In genomic region chr11:46356911-46357482, GRCh38 we compare ENCODE assay signal across 10 cellular contexts.
DNase-seq lines count a peak whose midpoint lies in the region; ATAC-seq, FAIRE-seq and TF ChIP-seq lines count a peak whose summit lies in the region.
"Had no signal": no experiment of that assay in that cellular context is flagged by ENCODE, and none has a peak within 500 bp of the region (broad histone marks: within the 10 kb centered on the region; RNA-seq: fewer than 3 reads in every experiment).

No MANE protein-coding gene starts in this region.

- no peaks in the 10 kb centered on the region for H3K9me2 ChIP-seq in Loucy (replicated peaks; ENCODE audit: low read depth, low read length)

- FAIRE-seq in HTR-8/SVneo (lab: Jason Lieb, UNC): no peak

- DNase-seq in AG20443 (ENCODE audit: low spot score): peak; percentile 47
- peak; percentile 96 for DNase-seq in amniotic epithelial cell (ENCODE audit: low read depth)
- DNase-seq in iris pigment epithelial cell (ENCODE audit: low read depth): peak; percentile 91
- DNase-seq in HTR-8/SVneo (ENCODE audit: insufficient read length, low spot score): no peak
- no peak for DNase-seq in NCI-H2171 treated with DMSO at 0.1 percent for 48 hours (lab: John Stamatoyannopoulos, UW)
- DNase-seq in inferior parietal cortex (ENCODE audit: extremely low spot score): no peak
- DNase-seq: Caco-2 had no signal

- no peak overlapping the region for H2AFZ ChIP-seq in Loucy (ENCODE audit: low read length)

- peaks cover 56% of the 10 kb centered on the region for H3K4me1 ChIP-seq in Loucy (ENCODE audit: insufficient read depth, low read length, poor library complexity, severe bottlenecking)
- H3K4me1 ChIP-seq: Caco-2 had no signal

- TF ChIP-seq CTCF in Loucy (conservative IDR thresholded peaks at IDR 0.05; ENCODE audit: low read length): no peak

- H3K36me3 ChIP-seq in Loucy (ENCODE audit: insufficient read depth, low read length): peaks cover 14% of the 10 kb centered on the region; the same call in 1 of the 2 replicates

- H4K20me1 ChIP-seq in Loucy (ENCODE audit: insufficient read depth, low read length, poor library complexity, severe bottlenecking): peaks cover 49% of the 10 kb centered on the region

- peak overlapping the region; percentile 23 for H3K4me2 ChIP-seq in Loucy (ENCODE audit: low read depth, low read length, poor library complexity, severe bottlenecking)

- peaks cover 97% of the 10 kb centered on the region for H3K79me2 ChIP-seq in Loucy (ENCODE audit: insufficient read depth, low read length)

- ATAC-seq in HG03439 (IDR thresholded peaks at IDR 0.05; ENCODE audit: unreplicated experiment): no peak

- no peaks in the 10 kb centered on the region; the same call in 1 of the 2 replicates for H3F3A ChIP-seq in Loucy (ENCODE audit: low read depth)

- H3K27me3 ChIP-seq in Loucy (ENCODE audit: insufficient read depth, low read length, poor library complexity, severe bottlenecking): no peaks in the 10 kb centered on the region
- H3K27me3 ChIP-seq: tibial nerve had no signal

- peak overlapping the region; percentile 9 for H3K9ac ChIP-seq in Loucy (ENCODE audit: low read depth, low read length, poor library complexity, severe bottlenecking)

- no peak overlapping the region for H3K4me3 ChIP-seq in Loucy (ENCODE audit: low read length, poor library complexity, severe bottlenecking)
- H3K4me3 ChIP-seq: tibial nerve had no signal

- no peaks in the 10 kb centered on the region for H3K9me3 ChIP-seq in Loucy (ENCODE audit: insufficient read depth, low read depth, low read length)
- H3K9me3 ChIP-seq: Caco-2, tibial nerve had no signal

Comparison
In these comparisons a context has a peak if more than half of its experiments do, and no peak if none do; other contexts are left out.
1. DNase-seq: peak in AG20443 (single experiment), amniotic epithelial cell (single experiment) and iris pigment epithelial cell (single experiment); none in HTR-8/SVneo (single experiment), NCI-H2171 treated with DMSO at 0.1 percent for 48 hours (single experiment) and inferior parietal cortex (single experiment).